25 cellular contexts compared by ENCODE assay signal in the genomic region with DNA sequence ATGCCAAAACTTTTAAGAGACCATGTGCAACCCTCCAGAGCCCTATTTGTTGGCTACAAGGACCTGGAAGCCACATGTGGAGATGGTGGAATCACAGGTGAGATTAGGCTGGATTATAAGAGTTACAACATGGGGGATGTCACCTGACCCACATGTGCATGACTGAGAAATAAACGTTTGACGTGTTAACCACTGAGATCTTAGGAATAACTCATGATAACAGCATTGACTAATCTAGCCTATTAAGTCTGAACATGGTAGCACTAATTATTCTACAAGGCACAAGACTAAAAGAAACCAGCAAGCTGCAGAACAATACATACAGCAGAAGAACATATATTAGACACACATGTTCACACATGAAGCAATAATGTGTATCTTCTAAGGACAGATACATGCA. TPM values are rescaled to one million over a fixed set of nuclear protein-coding genes. Genes with fewer than 3 reads are reported as not detected.
DNase-seq lines count a peak whose midpoint lies in the region; ATAC-seq, FAIRE-seq and TF ChIP-seq lines count a peak whose summit lies in the region.
"Had no signal": no experiment of that assay in that cellular context is flagged by ENCODE, and none has a peak within 500 bp of the region (broad histone marks: within the 10 kb centered on the region; RNA-seq: fewer than 3 reads in every experiment).

No MANE protein-coding gene starts in this region.

- peaks cover 92% of the 10 kb centered on the region for H3K36me3 Mint-ChIP-seq in CD4-positive, alpha-beta T cell (ENCODE audit: low read depth)
- H3K36me3 Mint-ChIP-seq in stimulated activated effector memory CD8-positive, alpha-beta T cell treated with anti-CD3 and anti-CD28 coated beads, Interleukin-12 subunit alpha, Interleukin-12 subunit beta, amount 100 ng/mL, for 72 hours: peaks cover 18% of the 10 kb centered on the region

- H3K27ac Mint-ChIP-seq in CD4-positive, alpha-beta T cell: peak overlapping the region; percentile 3
- no peak overlapping the region for H3K27ac Mint-ChIP-seq in stimulated activated effector memory CD8-positive, alpha-beta T cell treated with anti-CD3 and anti-CD28 coated beads, Interleukin-12 subunit alpha, Interleukin-12 subunit beta, amount 100 ng/mL, for 72 hours
- H3K27ac Mint-ChIP-seq: CD14-positive monocyte had no signal

- FAIRE-seq in GM12891 (lab: Jason Lieb, UNC): peak; percentile 68
- FAIRE-seq: A204.1, D721Med, G401.6, GM12892, GM18507, GM19239 had no signal

- POLR2A ChIA-PET in CD4-positive, alpha-beta T cell (lab: Charles Lee): no interaction called here

- TF ChIP-seq CTCF in CD4-positive, alpha-beta T cell (IDR thresholded peaks at IDR 0.05): no peak
- TF ChIP-seq CTCF in esophagus muscularis mucosa (IDR thresholded peaks at IDR 0.05): no peak

- H3K9me3 Mint-ChIP-seq in CD4-positive, alpha-beta T cell: no peaks in the 10 kb centered on the region
- H3K9me3 Mint-ChIP-seq in stimulated activated effector memory CD8-positive, alpha-beta T cell treated with anti-CD3 and anti-CD28 coated beads, Interleukin-12 subunit alpha, Interleukin-12 subunit beta, amount 100 ng/mL, for 72 hours: no peaks in the 10 kb centered on the region

- DNase-seq in CD4-positive, alpha-beta T cell: no peak
- DNase-seq in GM12891 (ENCODE audit: insufficient read length, low spot score) (no peak), esophagus muscularis mucosa (ENCODE audit: extremely low spot score) (peak; percentile 5), NCI-H82 treated with DMSO at 0.1 percent for 48 hours (lab: John Stamatoyannopoulos, UW; ENCODE audit: unreplicated experiment) (no peak), NCI-H774 (lab: John Stamatoyannopoulos, UW) (no peak)
- no peak for DNase-seq in stimulated activated effector memory CD8-positive, alpha-beta T cell treated with anti-CD3 and anti-CD28 coated beads, Interleukin-12 subunit alpha, Interleukin-12 subunit beta, amount 100 ng/mL, for 72 hours (ENCODE audit: low spot score in 2 of 2)
- DNase-seq: 8988T; ACHN; BE2C; C1 segment of cervical spinal cord; Caco-2; Calu3; CD4-positive, CD25-positive, alpha-beta regulatory T cell; CD8-positive, alpha-beta T cell; DMS79 treated with DMSO at 0.1 percent for 48 hours; GF-D8 had no signal

- peaks cover 47% of the 10 kb centered on the region for H3K4me1 Mint-ChIP-seq in CD4-positive, alpha-beta T cell (ENCODE audit: low read depth)
- peaks cover 42% of the 10 kb centered on the region for H3K4me1 Mint-ChIP-seq in stimulated activated effector memory CD8-positive, alpha-beta T cell treated with anti-CD3 and anti-CD28 coated beads, Interleukin-12 subunit alpha, Interleukin-12 subunit beta, amount 100 ng/mL, for 72 hours
- H3K4me1 Mint-ChIP-seq: CD14-positive monocyte had no signal

- no peak overlapping the region for H3K4me3 ChIP-seq in esophagus muscularis mucosa
- H3K4me3 ChIP-seq: BLaER1 had no signal

- no peaks in the 10 kb centered on the region for H3K27me3 Mint-ChIP-seq in CD4-positive, alpha-beta T cell
- H3K27me3 Mint-ChIP-seq: CD4-positive, CD25-positive, alpha-beta regulatory T cell had no signal

- H3K36me3 ChIP-seq in esophagus muscularis mucosa: peaks cover 0 to 20% (median 7%) of the 10 kb centered on the region in 4 donors
- H3K36me3 ChIP-seq: BE2C, BLaER1 had no signal

- no peaks in the 10 kb centered on the region for H3K27me3 ChIP-seq in CD4-positive, alpha-beta T cell (ENCODE audit: control insufficient read depth, insufficient read depth, low read length)
- H3K27me3 ChIP-seq in esophagus muscularis mucosa: no peaks in the 10 kb centered on the region
- H3K27me3 ChIP-seq: BE2C, BLaER1 had no signal

- ATAC-seq in CD4-positive, alpha-beta T cell (ENCODE audit: poor library complexity): no peak
- peak; percentile 52 for ATAC-seq in stimulated activated effector memory CD8-positive, alpha-beta T cell treated with anti-CD3 and anti-CD28 coated beads, Interleukin-12 subunit alpha, Interleukin-12 subunit beta, amount 100 ng/mL, for 72 hours
- ATAC-seq in GM19035 (IDR thresholded peaks at IDR 0.05; ENCODE audit: unreplicated experiment): no peak
- ATAC-seq: CD8-positive, alpha-beta T cell had no signal

- 92% methylated on average over 2 of the region's 2 CpGs for WGBS in esophagus muscularis mucosa

- no peaks in the 10 kb centered on the region for H3K9me3 ChIP-seq in CD4-positive, alpha-beta T cell (ENCODE audit: control insufficient read depth, low read length)
- no peaks in the 10 kb centered on the region for H3K9me3 ChIP-seq in esophagus muscularis mucosa
- H3K9me3 ChIP-seq: BE2C, BLaER1, Caco-2 had no signal

- TF ChIP-seq POLR2A in GM12891 (IDR thresholded peaks at IDR 0.05; ENCODE audit: low read depth, low read length): no peak
- no peak for TF ChIP-seq POLR2A in esophagus muscularis mucosa (IDR thresholded peaks at IDR 0.05; ENCODE audit: low read depth)

- no peak for TF ChIP-seq EP300 in esophagus muscularis mucosa (IDR thresholded peaks at IDR 0.05)

- peaks cover 0 to 27% (median 10%) of the 10 kb centered on the region in 4 donors for H3K4me1 ChIP-seq in esophagus muscularis mucosa
- H3K4me1 ChIP-seq: BE2C, BLaER1, Caco-2 had no signal

- CTCF ChIA-PET in CD4-positive, alpha-beta T cell (lab: Charles Lee): no interaction called here

- H3K27ac ChIP-seq in CD4-positive, alpha-beta T cell (ENCODE audit: low read depth, low read length): no peak overlapping the region
- no peak overlapping the region for H3K27ac ChIP-seq in esophagus muscularis mucosa (replicated peaks in 1 of 4)
- H3K27ac ChIP-seq: BLaER1 had no signal

- intact Hi-C loops in CD4-positive, alpha-beta T cell (cut with DNase I, micrococcal nuclease): no loop called here
- intact Hi-C loops in esophagus muscularis mucosa (cut with DNase I): no loop called here

- no peak overlapping the region for H3K4me3 Mint-ChIP-seq in CD4-positive, alpha-beta T cell
- H3K4me3 Mint-ChIP-seq in stimulated activated effector memory CD8-positive, alpha-beta T cell treated with anti-CD3 and anti-CD28 coated beads, Interleukin-12 subunit alpha, Interleukin-12 subunit beta, amount 100 ng/mL, for 72 hours: no peak overlapping the region
- H3K4me3 Mint-ChIP-seq: CD14-positive monocyte; CD4-positive, CD25-positive, alpha-beta regulatory T cell; CD8-positive, alpha-beta T cell had no signal

TF ChIP-seq in GM12891, 5 proteins besides CTCF, POLR2A, EP300 and RAD21:
- TF ChIP-seq PAX5 (IDR thresholded peaks at IDR 0.05; ENCODE audit: insufficient read depth, low read length, severe bottlenecking): no peak
- TF ChIP-seq POLR2AphosphoS5 (IDR thresholded peaks at IDR 0.05; ENCODE audit: low read depth, low read length): no peak
- TF ChIP-seq POU2F2 (IDR thresholded peaks at IDR 0.05; ENCODE audit: low read depth, low read length): no peak
- no peak for TF ChIP-seq SPI1 (IDR thresholded peaks at IDR 0.05; ENCODE audit: low read depth, low read length)
- TF ChIP-seq TAF1 (IDR thresholded peaks at IDR 0.05; ENCODE audit: low read depth, low read length): no peak
TF ChIP-seq in GM12891: peak in this region for 0.

RNA-seq across cellular contexts. Expression of gene SUCLG2, which starts 38.4 kb away (rescaled TPM):
- total RNA-seq in CD4-positive, alpha-beta T cell: 10 to 100 TPM; 51.7 to 52.4 TPM
- polyA plus RNA-seq in GM12891 (2012; ENCODE audit: low read depth, missing spikeins): 34.4 TPM
- total RNA-seq in esophagus muscularis mucosa: 10 to 100 TPM; 55.2 to 69.3 (median 63.4) TPM
